9 cellular contexts compared by ENCODE assay signal in genomic region chr12:39441189-39441962, GRCh38. TPM values are rescaled to one million over a fixed set of nuclear protein-coding genes. Genes with fewer than 3 reads are reported as not detected.
DNase-seq lines count a peak whose midpoint lies in the region; ATAC-seq and TF ChIP-seq lines count a peak whose summit lies in the region.
"Had no signal": no experiment of that assay in that cellular context is flagged by ENCODE, and none has a peak within 500 bp of the region (broad histone marks: within the 10 kb centered on the region; RNA-seq: fewer than 3 reads in every experiment).

No MANE protein-coding gene starts in this region.

- H3K9ac ChIP-seq in MM.1S (ENCODE audit: low read length) = no peak overlapping the region; the same call in 1 of the 2 replicates

- peaks cover 15 to 27% of the 10 kb centered on the region in 2 donors for H3K4me1 Mint-ChIP-seq in effector memory CD8-positive, alpha-beta T cell (ENCODE audit: low read depth in 2 of 2)
- peaks cover 38% of the 10 kb centered on the region for H3K4me1 Mint-ChIP-seq in neural crest cell

- H3K36me3 ChIP-seq in MM.1S (replicated peaks; ENCODE audit: insufficient read depth, low read length) = no peaks in the 10 kb centered on the region
- no peaks in the 10 kb centered on the region for H3K36me3 ChIP-seq in mucosa of descending colon (ENCODE audit: low read depth)

- peaks cover 55% of the 10 kb centered on the region for H3K79me2 ChIP-seq in MM.1S (ENCODE audit: low read length)

- peak overlapping the region in 1 of 2 donors; percentile 94 for H3K27ac Mint-ChIP-seq in effector memory CD8-positive, alpha-beta T cell
- peak overlapping the region; percentile 98 for H3K27ac Mint-ChIP-seq in neural crest cell (ENCODE audit: unreplicated experiment)

- H3F3A ChIP-seq in MM.1S (ENCODE audit: insufficient read depth, low read length) = 0 out of 2 replicates have a peak, but pooled peaks cover 9% of the 10 kb centered on the region

- H3K4me1 ChIP-seq in MM.1S (ENCODE audit: low read length) (peaks cover 12% of the 10 kb centered on the region; the same call in 1 of the 2 replicates), mucosa of descending colon (ENCODE audit: low read depth) (peaks cover 9% of the 10 kb centered on the region)

- no peak overlapping the region for H3K27ac ChIP-seq in MM.1S (ENCODE audit: low read length)

- no peak overlapping the region for H2AFZ ChIP-seq in MM.1S (ENCODE audit: low read length)

- intact Hi-C loops in mucosa of descending colon (cut with DNase I, micrococcal nuclease) = no loop called here

- H3K9me3 Mint-ChIP-seq in effector memory CD8-positive, alpha-beta T cell = no peaks in the 10 kb centered on the region
- no peaks in the 10 kb centered on the region for H3K9me3 Mint-ChIP-seq in neural crest cell

- H3K27me3 ChIP-seq in MM.1S (replicated peaks; ENCODE audit: insufficient read depth, low read length) = no peaks in the 10 kb centered on the region

- no peaks in the 10 kb centered on the region for H3K9me2 ChIP-seq in MM.1S (replicated peaks; ENCODE audit: insufficient read depth, low read length)

- no peaks in the 10 kb centered on the region; the same call in 1 of the 2 replicates for H4K20me1 ChIP-seq in MM.1S (ENCODE audit: insufficient read depth, low read length)

- ATAC-seq in effector memory CD8-positive, alpha-beta T cell (replicated peaks) = no peak
- ATAC-seq in HG03354 (IDR thresholded peaks at IDR 0.05; ENCODE audit: poor library complexity, severe bottlenecking, unreplicated experiment) = no peak
- ATAC-seq in mucosa of descending colon = no peak
- no peak for ATAC-seq in GM21526 (IDR thresholded peaks at IDR 0.05; ENCODE audit: low FRiP score, unreplicated experiment)
- no peak for ATAC-seq in HG03457 (IDR thresholded peaks at IDR 0.05; ENCODE audit: unreplicated experiment)

- peaks cover 16% of the 10 kb centered on the region for H3K36me3 Mint-ChIP-seq in effector memory CD8-positive, alpha-beta T cell (ENCODE audit: insufficient read depth)
- no peaks in the 10 kb centered on the region for H3K36me3 Mint-ChIP-seq in neural crest cell (ENCODE audit: low read depth)

- no peaks in the 10 kb centered on the region for H3K27me3 Mint-ChIP-seq in effector memory CD8-positive, alpha-beta T cell
- H3K27me3 Mint-ChIP-seq in neural crest cell (ENCODE audit: low read depth) = no peaks in the 10 kb centered on the region

- H3K4me3 ChIP-seq in MM.1S (ENCODE audit: low read length) (peak overlapping the region; percentile 79), mucosa of descending colon (no peak overlapping the region)

- H3K9me3 ChIP-seq in MM.1S (replicated peaks; ENCODE audit: insufficient read depth, low read length) (no peaks in the 10 kb centered on the region), mucosa of descending colon (no peaks in the 10 kb centered on the region)

- TF ChIP-seq CTCF in MM.1S (IDR thresholded peaks at IDR 0.05; ENCODE audit: low read length) = no peak
- no peak for TF ChIP-seq CTCF in neural crest cell (conservative IDR thresholded peaks at IDR 0.05)
- TF ChIP-seq CTCF in mucosa of descending colon (IDR thresholded peaks at IDR 0.05) = no peak

- H3K4me3 Mint-ChIP-seq in effector memory CD8-positive, alpha-beta T cell = peak overlapping the region; percentile 88 to 95
- peak overlapping the region; percentile 95 for H3K4me3 Mint-ChIP-seq in neural crest cell

- peak; percentile 5 for DNase-seq in COLO829 (ENCODE audit: low spot score)
- DNase-seq in MM.1S = no peak
- DNase-seq in effector memory CD8-positive, alpha-beta T cell = no peak
- DNase-seq in neural crest cell (ENCODE audit: low read depth, low spot score) = no peak
- DNase-seq in mucosa of descending colon = no peak
- DNase-seq: IMR-90 had no signal

- H3K4me2 ChIP-seq in MM.1S (ENCODE audit: low read depth, low read length) = peak overlapping the region; percentile 72

RNA-seq across cellular contexts. Expression of gene KIF21A, which starts 1.5 kb away (rescaled TPM):
- total RNA-seq in neural crest cell (53.6 and 54.8 TPM in 2 replicates), mucosa of descending colon (10 to 100 TPM; 26.6 to 28.1 (median 27.4) TPM)
